Comparison of ENCODE assay signal across 17 cellular contexts in the genomic region with DNA sequence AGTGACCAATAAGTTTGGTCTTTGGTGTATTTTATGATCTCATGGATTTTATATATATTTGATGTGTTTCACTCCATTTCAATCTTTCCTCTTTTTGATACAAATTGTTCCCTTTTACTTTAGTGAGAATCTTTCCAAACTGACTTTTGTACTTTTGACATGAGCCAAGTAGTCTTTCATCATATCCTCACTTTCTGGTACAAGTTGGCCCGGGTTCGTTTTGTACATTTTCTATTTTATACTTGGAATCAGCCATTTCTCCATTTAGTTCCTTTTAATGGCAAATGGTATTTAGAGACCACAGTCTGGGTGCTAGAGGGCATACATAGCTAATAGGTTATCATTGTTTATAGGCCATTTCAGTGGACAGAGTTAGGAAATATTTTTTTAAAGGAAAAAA.
"Had no signal": no experiment of that assay in that cellular context is flagged by ENCODE, and none has a peak within 500 bp of the region (broad histone marks: within the 10 kb centered on the region; RNA-seq: fewer than 3 reads in every experiment).

No MANE protein-coding gene starts in this region.

- H3K27ac ChIP-seq: brain microvascular endothelial cell, epithelial cell of prostate, gastroesophageal sphincter, neural progenitor cell, thyroid gland had no signal

- H3K4me3 ChIP-seq: gastroesophageal sphincter, neural progenitor cell, thyroid gland had no signal

- H3K9me3 ChIP-seq: gastroesophageal sphincter, thyroid gland had no signal

- ATAC-seq: activated CD4-positive, CD25-positive, alpha-beta regulatory T cell treated with anti-CD3 and anti-CD28 coated beads, Interleukin-2, amount 50 U/mL, for 24 hours; effector memory CD8-positive, alpha-beta T cell; gastroesophageal sphincter; stimulated activated memory B cell treated with anti-CD40 and anti-IgM and Interleukin-4, amounts not matched to agents 10 μg/mL and 1 μg/mL and 100 μg/mL, for 72 hours had no signal

- H3K4me1 Mint-ChIP-seq: activated naive CD8-positive, alpha-beta T cell treated with anti-CD3 and anti-CD28 coated beads, Interleukin-2, amount 10 ng/mL, durations not matched to agents 7 days and 5 days; naive B cell; stimulated activated memory B cell treated with anti-CD40 and anti-IgM and Interleukin-4, amounts not matched to agents 10 μg/mL and 1 μg/mL and 100 μg/mL, for 72 hours had no signal

- H3K36me3 ChIP-seq: brain microvascular endothelial cell, neural progenitor cell had no signal

- H3K9me3 Mint-ChIP-seq: activated naive CD8-positive, alpha-beta T cell treated with anti-CD3 and anti-CD28 coated beads, Interleukin-2, amount 10 ng/mL, durations not matched to agents 7 days and 5 days; effector memory CD8-positive, alpha-beta T cell; stimulated activated memory B cell treated with anti-CD40 and anti-IgM and Interleukin-4, amounts not matched to agents 10 μg/mL and 1 μg/mL and 100 μg/mL, for 72 hours had no signal

- H3K4me1 ChIP-seq: gastroesophageal sphincter, neural progenitor cell, thyroid gland had no signal

- H3K27me3 Mint-ChIP-seq: activated naive CD8-positive, alpha-beta T cell treated with anti-CD3 and anti-CD28 coated beads, Interleukin-2, amount 10 ng/mL, durations not matched to agents 7 days and 5 days; effector memory CD8-positive, alpha-beta T cell; naive B cell; stimulated activated memory B cell treated with anti-CD40 and anti-IgM and Interleukin-4, amounts not matched to agents 10 μg/mL and 1 μg/mL and 100 μg/mL, for 72 hours had no signal

- H3K4me3 Mint-ChIP-seq: activated naive CD8-positive, alpha-beta T cell treated with anti-CD3 and anti-CD28 coated beads, Interleukin-2, amount 10 ng/mL, durations not matched to agents 7 days and 5 days; effector memory CD8-positive, alpha-beta T cell; naive B cell; neural progenitor cell; stimulated activated memory B cell treated with anti-CD40 and anti-IgM and Interleukin-4, amounts not matched to agents 10 μg/mL and 1 μg/mL and 100 μg/mL, for 72 hours had no signal

- H3K27ac Mint-ChIP-seq: activated naive CD8-positive, alpha-beta T cell treated with anti-CD3 and anti-CD28 coated beads, Interleukin-2, amount 10 ng/mL, durations not matched to agents 7 days and 5 days; naive B cell; neural progenitor cell; stimulated activated memory B cell treated with anti-CD40 and anti-IgM and Interleukin-4, amounts not matched to agents 10 μg/mL and 1 μg/mL and 100 μg/mL, for 72 hours had no signal

- DNase-seq: activated CD4-positive, alpha-beta T cell treated with anti-CD3 and anti-CD28 coated beads, Interleukin-2, amount 50 U/mL, for 1 hour; activated CD8-positive, alpha-beta memory T cell treated with anti-CD3 and anti-CD28 coated beads for 24 hours; activated gamma-delta T cell treated with Interleukin-2 at 50 U/mL for 16 hours; activated naive CD8-positive, alpha-beta T cell treated with anti-CD3 and anti-CD28 coated beads, Interleukin-2, amount 10 ng/mL, durations not matched to agents 7 days and 5 days; anterior cingulate cortex; brain microvascular endothelial cell; cerebellar nuclear complex; dermis blood vessel endothelial cell; effector memory CD8-positive, alpha-beta T cell; islet precursor cell; naive B cell; thyroid gland had no signal

- H3K27me3 ChIP-seq: brain microvascular endothelial cell, gastroesophageal sphincter, neural progenitor cell, thyroid gland had no signal
